In the genomic region with DNA sequence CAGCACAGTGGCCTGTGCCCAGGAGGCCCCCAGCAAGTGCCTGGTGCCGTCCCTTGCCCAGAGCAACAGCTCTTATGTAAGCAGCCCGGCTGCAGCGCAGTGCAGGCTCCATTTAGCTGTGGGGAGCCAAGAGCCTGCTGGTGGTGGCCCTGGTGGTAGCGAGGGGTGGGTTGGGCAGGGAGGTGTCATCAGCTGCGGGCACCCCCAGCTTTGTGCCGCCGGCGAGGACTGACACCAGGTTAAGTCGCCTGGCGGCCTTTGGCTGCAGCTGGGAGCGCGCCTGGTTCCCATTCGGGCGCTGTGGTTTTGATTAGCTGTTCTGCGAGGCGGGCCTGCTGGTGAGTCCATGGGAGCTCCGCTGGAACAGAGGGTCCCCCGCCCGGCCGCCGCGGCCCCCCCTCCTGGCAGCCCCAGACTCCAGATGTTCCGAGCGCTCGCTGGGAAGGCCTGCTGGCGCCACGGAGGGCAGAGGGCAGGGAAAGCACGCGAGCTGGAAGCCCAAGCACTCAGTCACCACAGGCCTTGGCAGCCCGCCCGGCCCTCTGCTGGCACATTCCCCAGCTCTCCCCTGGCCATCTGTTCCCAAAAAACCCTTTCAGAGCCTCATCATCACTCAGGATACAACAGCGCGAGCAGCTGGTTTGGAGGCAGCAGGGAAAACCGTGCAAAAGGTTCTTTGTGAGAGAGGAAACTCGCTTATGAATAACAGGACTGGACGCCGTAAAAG, we compare ENCODE assay signal across 9 cellular contexts. TPM values are rescaled to one million over a fixed set of nuclear protein-coding genes. Genes with fewer than 3 reads are reported as not detected.
DNase-seq lines count a peak whose midpoint lies in the region; ATAC-seq, FAIRE-seq and TF ChIP-seq lines count a peak whose summit lies in the region.
"Had no signal": no experiment of that assay in that cellular context is flagged by ENCODE, and none has a peak within 500 bp of the region (broad histone marks: within the 10 kb centered on the region; RNA-seq: fewer than 3 reads in every experiment).

No MANE protein-coding gene starts in this region.

- intact Hi-C loops in activated naive CD4-positive, alpha-beta T cell treated with anti-CD3 and anti-CD28 coated beads for 36 hours (cut with micrococcal nuclease): no loop called here

- peak; percentile 78 for TF ChIP-seq CTCF in bronchial epithelial cell (IDR thresholded peaks at IDR 0.05; ENCODE audit: insufficient read depth, low read length, severe bottlenecking)

- no peak overlapping the region for H3K27ac Mint-ChIP-seq in activated naive CD4-positive, alpha-beta T cell treated with anti-CD3 and anti-CD28 coated beads for 36 hours

- ATAC-seq in GM18909 (IDR thresholded peaks at IDR 0.05; ENCODE audit: poor library complexity, unreplicated experiment): no peak
- ATAC-seq in HG03175 (IDR thresholded peaks at IDR 0.05; ENCODE audit: unreplicated experiment): no peak

- peak; percentile 31 for DNase-seq in GF-D8 (lab: John Stamatoyannopoulos, UW)
- DNase-seq in NCI-H226: peak; percentile 98
- peak; percentile 81 for DNase-seq in bronchial epithelial cell (ENCODE audit: low read depth)
- peak; percentile 96 for DNase-seq in inferior parietal cortex (ENCODE audit: extremely low spot score)
- DNase-seq in activated naive CD4-positive, alpha-beta T cell treated with anti-CD3 and anti-CD28 coated beads for 36 hours: no peak

- H3K36me3 ChIP-seq in bronchial epithelial cell (ENCODE audit: control insufficient read depth, insufficient read depth, low read length) (no peaks in the 10 kb centered on the region), skeletal muscle tissue (ENCODE audit: control insufficient read depth in 3 of 3, insufficient read depth in 3 of 3, low read length in 3 of 3) (peaks cover 0 to 24% (median 6%) of the 10 kb centered on the region in 3 donors)
- H3K36me3 ChIP-seq: neutrophil had no signal

- H3K9me3 Mint-ChIP-seq in activated naive CD4-positive, alpha-beta T cell treated with anti-CD3 and anti-CD28 coated beads for 36 hours: no peaks in the 10 kb centered on the region

- peaks cover 19% of the 10 kb centered on the region for H3K27me3 Mint-ChIP-seq in activated naive CD4-positive, alpha-beta T cell treated with anti-CD3 and anti-CD28 coated beads for 36 hours (ENCODE audit: low read depth)

- H3K36me3 Mint-ChIP-seq in activated naive CD4-positive, alpha-beta T cell treated with anti-CD3 and anti-CD28 coated beads for 36 hours (ENCODE audit: low read depth): no peaks in the 10 kb centered on the region

- no peak for FAIRE-seq in bronchial epithelial cell (lab: Jason Lieb, UNC)

- H3K4me3 Mint-ChIP-seq in activated naive CD4-positive, alpha-beta T cell treated with anti-CD3 and anti-CD28 coated beads for 36 hours: no peak overlapping the region

- H3K4me1 Mint-ChIP-seq in activated naive CD4-positive, alpha-beta T cell treated with anti-CD3 and anti-CD28 coated beads for 36 hours (ENCODE audit: low read depth): no peaks in the 10 kb centered on the region

- H3K9ac ChIP-seq in skeletal muscle tissue (ENCODE audit: low read depth in 1 of 3, low read length in 3 of 3): peak overlapping the region; percentile 63 to 83 (median 81)

- H3K27ac ChIP-seq in skeletal muscle tissue (ENCODE audit: low read depth, low read length): peak overlapping the region; percentile 96
- H3K27ac ChIP-seq: neutrophil had no signal

- peaks cover 30% of the 10 kb centered on the region for H3K27me3 ChIP-seq in bronchial epithelial cell (ENCODE audit: control insufficient read depth, insufficient read depth, low read length)
- H3K27me3 ChIP-seq in skeletal muscle tissue (ENCODE audit: control insufficient read depth in 3 of 3, insufficient read depth in 3 of 3, low read length in 3 of 3): no peaks in the 10 kb centered on the region

- CTCF ChIA-PET in activated naive CD4-positive, alpha-beta T cell treated with anti-CD3 and anti-CD28 coated beads for 36 hours (lab: Charles Lee): interaction anchor here (0.7 to 1.5 kb wide), 7 partner anchors 9 to 123 kb away, joined by 3 to 4 read pairs (median 3); no protein-coding TSS in a partner anchor

- peaks cover 93 to 97% (median 97%) of the 10 kb centered on the region in 3 donors for H3K4me1 ChIP-seq in skeletal muscle tissue (ENCODE audit: control insufficient read depth in 3 of 3, insufficient read depth in 3 of 3, low read length in 3 of 3)

- H3K4me3 ChIP-seq in bronchial epithelial cell (ENCODE audit: low read depth, low read length) (no peak overlapping the region), skeletal muscle tissue (ENCODE audit: low read length in 3 of 3) (peak overlapping the region; percentile 62 to 76 (median 64))

- no peaks in the 10 kb centered on the region for H3K9me3 ChIP-seq in skeletal muscle tissue (ENCODE audit: control insufficient read depth in 3 of 3, low read length in 3 of 3)
- H3K9me3 ChIP-seq: neutrophil had no signal

RNA-seq across cellular contexts. Expression of a gene that starts 18.4 kb away (rescaled TPM):
- total RNA-seq in bronchial epithelial cell: 0.79 TPM in 1 of 2 replicates, not detected in the other
- 8.4 TPM for total RNA-seq in skeletal muscle tissue
- not detected for total RNA-seq in activated naive CD4-positive, alpha-beta T cell treated with anti-CD3 and anti-CD28 coated beads for 36 hours
